ENCODE assay signal across 27 cellular contexts in genomic region chr12:113000433-113000832, GRCh38. TPM values are rescaled to one million over a fixed set of nuclear protein-coding genes. Genes with fewer than 3 reads are reported as not detected.
"Had no signal": no experiment of that assay in that cellular context is flagged by ENCODE, and none has a peak within 500 bp of the region (broad histone marks: within the 10 kb centered on the region; RNA-seq: fewer than 3 reads in every experiment).

No MANE protein-coding gene starts in this region.

- H3K9me3 ChIP-seq: ascending aorta, body of pancreas had no signal

- H3K4me3 ChIP-seq: ascending aorta, body of pancreas had no signal

- H3K27ac ChIP-seq: ascending aorta, body of pancreas had no signal

- H3K27ac Mint-ChIP-seq: activated CD8-positive, alpha-beta memory T cell treated with anti-CD3 and anti-CD28 coated beads, Interleukin-2, amount 10 ng/mL, durations not matched to agents 7 days and 5 days; activated naive CD4-positive, alpha-beta T cell treated with anti-CD3 and anti-CD28 coated beads, Interleukin-2, amount 50 U/mL, for 72 hours; activated naive CD8-positive, alpha-beta T cell treated with anti-CD3 and anti-CD28 coated beads, Interleukin-2, amount 50 U/mL, for 24 hours; activated T-cell treated with anti-CD3 and anti-CD28 coated beads, Interleukin-2, amount 50 U/mL, for 24 hours; WTC11 had no signal

- H3K4me1 ChIP-seq: ascending aorta, body of pancreas had no signal

- H3K4me3 Mint-ChIP-seq: activated CD8-positive, alpha-beta memory T cell treated with anti-CD3 and anti-CD28 coated beads, Interleukin-2, amount 10 ng/mL, durations not matched to agents 7 days and 5 days; activated naive CD8-positive, alpha-beta T cell treated with anti-CD3 and anti-CD28 coated beads, Interleukin-2, amount 50 U/mL, for 24 hours; activated T-cell treated with anti-CD3 and anti-CD28 coated beads, Interleukin-2, amount 50 U/mL, for 24 hours; T-helper 17 cell; WTC11 had no signal

- ATAC-seq: activated CD8-positive, alpha-beta memory T cell treated with anti-CD3 and anti-CD28 coated beads, Interleukin-2, amount 10 ng/mL, durations not matched to agents 7 days and 5 days; activated naive CD4-positive, alpha-beta T cell treated with anti-CD3 and anti-CD28 coated beads, Interleukin-2, amount 50 U/mL, for 72 hours; activated naive CD8-positive, alpha-beta T cell treated with anti-CD3 and anti-CD28 coated beads, Interleukin-2, amount 50 U/mL, for 24 hours; body of pancreas; PC-3; T-helper 17 cell; WTC11 had no signal

- H3K27me3 ChIP-seq: ascending aorta, body of pancreas had no signal

- H3K36me3 Mint-ChIP-seq: WTC11 had no signal

- H3K9me3 Mint-ChIP-seq: activated naive CD4-positive, alpha-beta T cell treated with anti-CD3 and anti-CD28 coated beads, Interleukin-2, amount 50 U/mL, for 72 hours; activated naive CD8-positive, alpha-beta T cell treated with anti-CD3 and anti-CD28 coated beads, Interleukin-2, amount 50 U/mL, for 24 hours; activated T-cell treated with anti-CD3 and anti-CD28 coated beads, Interleukin-2, amount 50 U/mL, for 24 hours had no signal

- DNase-seq: activated CD4-positive, alpha-beta T cell treated with anti-CD3 and anti-CD28 coated beads for 48 hours; activated CD4-positive, alpha-beta T cell treated with anti-CD3 and anti-CD28 coated beads, Interleukin-2, amount 50 U/mL, for 4 hours; activated CD4-positive, CD25-positive, alpha-beta regulatory T cell treated with anti-CD3 and anti-CD28 coated beads, Interleukin-2, amount 50 U/mL, for 72 hours; activated CD8-positive, alpha-beta memory T cell treated with anti-CD3 and anti-CD28 coated beads, Interleukin-2, amount 10 ng/mL, durations not matched to agents 7 days and 5 days; activated effector memory CD4-positive, alpha-beta T cell treated with anti-CD3 and anti-CD28 coated beads, Interleukin-2, amount 50 U/mL, for 16 hours; activated naive CD4-positive, alpha-beta T cell treated with Interleukin-2 at 50 U/mL for 16 hours; activated naive CD8-positive, alpha-beta T cell treated with anti-CD3 and anti-CD28 coated beads, Interleukin-2, amount 50 U/mL, for 24 hours; activated T-cell treated with anti-CD3 and anti-CD28 coated beads, Interleukin-2, amount 50 U/mL, for 24 hours; amniotic stem cell; body of pancreas; Karpas-422; MM.1S; NCI-H1105; NCI-H1436; NCI-H1694 treated with DMSO at 0.1 percent for 48 hours; NCI-H2029 treated with DMSO at 0.1 percent for 48 hours; NCI-H345; NCI-H510A treated with DMSO at 0.1 percent for 48 hours; NCI-H69; NK-92 treated with Interleukin-12 subunit alpha and Interleukin-12 subunit beta, amount 100 ng/mL, for 24 hours; PC-3; SIG-M5; T-helper 17 cell; T-helper 9 cell had no signal

- H3K4me1 Mint-ChIP-seq: WTC11 had no signal

- H3K27me3 Mint-ChIP-seq: activated CD8-positive, alpha-beta memory T cell treated with anti-CD3 and anti-CD28 coated beads, Interleukin-2, amount 10 ng/mL, durations not matched to agents 7 days and 5 days; activated naive CD8-positive, alpha-beta T cell treated with anti-CD3 and anti-CD28 coated beads, Interleukin-2, amount 50 U/mL, for 24 hours; activated T-cell treated with anti-CD3 and anti-CD28 coated beads, Interleukin-2, amount 50 U/mL, for 24 hours; T-helper 17 cell had no signal

RNA-seq across cellular contexts. Expression of gene DTX1, which starts 56.1 kb away (rescaled TPM):
- total RNA-seq: PC-3 had no signal
